In the genomic region with DNA sequence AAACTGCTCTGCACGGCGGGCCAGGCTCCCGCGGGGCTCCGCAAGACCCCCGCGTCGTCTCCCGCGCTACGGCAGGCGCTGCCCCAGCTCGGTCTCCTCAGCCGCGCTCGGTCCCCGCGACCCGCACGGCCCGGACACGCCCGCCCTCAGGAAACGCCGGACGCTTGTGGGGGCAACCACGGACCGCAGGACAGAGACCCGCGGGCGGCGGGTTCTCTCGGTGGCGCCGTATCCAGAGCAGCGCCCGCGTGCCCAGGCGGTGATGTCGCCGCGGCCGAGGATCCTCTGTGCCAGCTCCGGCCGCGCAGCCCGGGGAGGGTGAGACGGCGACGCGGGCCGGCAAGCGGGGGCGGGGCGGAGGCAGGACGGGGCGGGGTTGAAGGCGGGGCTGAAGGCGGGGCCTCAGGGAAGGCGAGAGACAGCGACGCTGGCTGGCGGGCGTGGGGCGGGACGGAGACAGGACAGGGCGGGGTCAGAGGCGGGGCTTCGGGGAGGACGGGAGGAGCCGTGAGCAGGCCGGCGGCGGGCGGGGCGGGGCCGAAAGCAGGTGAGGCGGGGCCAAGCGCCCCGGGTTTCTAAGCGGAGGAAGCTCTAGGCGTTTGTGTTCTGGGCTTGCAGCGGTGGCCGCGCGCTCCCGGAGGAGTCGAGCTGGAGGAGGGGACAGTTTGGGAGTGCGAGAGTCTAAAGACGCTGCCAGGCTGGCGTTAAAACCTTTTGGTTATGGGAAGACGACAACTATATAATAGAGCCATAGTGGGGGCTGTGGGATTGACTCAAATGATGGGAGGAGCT, we compare ENCODE assay signal across 8 cellular contexts. TPM values are rescaled to one million over a fixed set of nuclear protein-coding genes. Genes with fewer than 3 reads are reported as not detected.
DNase-seq lines count a peak whose midpoint lies in the region; ATAC-seq, FAIRE-seq and TF ChIP-seq lines count a peak whose summit lies in the region.

A gene (minus strand): TSS at position 289 of the 792 bp plus-strand sequence. CDS start 2,112 bp downstream, outside the sequence.

- H3K9ac ChIP-seq in adipocyte (ENCODE audit: low read length) = peak within 1 kb of the TSS; percentile 95

- peak; percentile 93 to 97 (median 96) for ATAC-seq in pancreas
- peak; percentile 97 for ATAC-seq in thoracic aorta (ENCODE audit: insufficient number of reproducible peaks, low FRiP score, low read depth)

- peak within 1 kb of the TSS; percentile 80 for H3K4me3 ChIP-seq in HFF-Myc (replicated peaks; ENCODE audit: low read depth, low read length)
- H3K4me3 ChIP-seq in adipocyte (ENCODE audit: low read length) = peak within 1 kb of the TSS; percentile 94
- H3K4me3 ChIP-seq in cardiac muscle cell = peak within 1 kb of the TSS; percentile 69
- peak within 1 kb of the TSS; percentile 74 to 83 (median 76) for H3K4me3 ChIP-seq in pancreas
- peak within 1 kb of the TSS; percentile 89 for H3K4me3 ChIP-seq in thoracic aorta

- TF ChIP-seq CTCF in HFF-Myc (IDR thresholded peaks at IDR 0.05; ENCODE audit: low read depth, low read length, missing control alignments) (no peak), cardiac muscle cell (IDR thresholded peaks at IDR 0.05; ENCODE audit: low read depth, low read length) (no peak), pancreas (IDR thresholded peaks at IDR 0.05) (no peak), thoracic aorta (IDR thresholded peaks at IDR 0.05) (no peak)

- WGBS in pancreas, 2 donors = 1% methylated on average over 84 to 92 of the region's 92 CpGs

- peaks cover 21% of the 10 kb centered on the region for H3K36me3 ChIP-seq in adipocyte (ENCODE audit: control insufficient read depth, insufficient read depth, low read length, severe bottlenecking)
- H3K36me3 ChIP-seq in cardiac muscle cell = no peaks in the 10 kb centered on the region
- H3K36me3 ChIP-seq in pancreas = no peaks in the 10 kb centered on the region
- no peaks in the 10 kb centered on the region for H3K36me3 ChIP-seq in thoracic aorta

- intact Hi-C loops in pancreas (cut with DNase I) = no loop called here

- H3K4me1 ChIP-seq in adipocyte (ENCODE audit: control insufficient read depth, insufficient read depth, low read length) (peaks cover 43% of the 10 kb centered on the region), cardiac muscle cell (ENCODE audit: low read depth) (no peaks in the 10 kb centered on the region), pancreas (peaks cover 0 to 7% (median 3%) of the 10 kb centered on the region in 3 donors), thoracic aorta (ENCODE audit: control insufficient read depth in 1 of 2, low read depth in 2 of 2) (peaks cover 9 to 25% of the 10 kb centered on the region in 2 donors)

- no peak for FAIRE-seq in pancreas (lab: Jason Lieb, UNC)

- H3K27ac ChIP-seq in cardiac muscle cell = peak within 1 kb of the TSS; percentile 13
- peak within 1 kb of the TSS; percentile 78 to 87 (median 80) for H3K27ac ChIP-seq in pancreas
- peak within 1 kb of the TSS; percentile 88 to 89 for H3K27ac ChIP-seq in thoracic aorta

- DNase-seq in GF-D8 (lab: John Stamatoyannopoulos, UW) = peak; percentile 69
- DNase-seq in HFF-Myc (ENCODE audit: extremely low read depth, low read depth) = peak; percentile 62
- DNase-seq in MV-4-11 (lab: John Stamatoyannopoulos, UW) = peak; percentile 77
- peak; percentile 81 for DNase-seq in SW480 (ENCODE audit: low spot score)
- peak; percentile 99 for DNase-seq in adipocyte (ENCODE audit: low read depth)
- DNase-seq in cardiac muscle cell (ENCODE audit: low read depth in 1 of 2, low spot score in 1 of 2) = peak; percentile 98
- DNase-seq in pancreas = peak; percentile 97 to 100 (median 99)
- DNase-seq in thoracic aorta (ENCODE audit: low spot score) = peak; percentile 89

- no peaks in the 10 kb centered on the region for H3K9me3 ChIP-seq in adipocyte (ENCODE audit: control insufficient read depth, low read length)
- H3K9me3 ChIP-seq in cardiac muscle cell (ENCODE audit: low read depth) = no peaks in the 10 kb centered on the region
- no peaks in the 10 kb centered on the region for H3K9me3 ChIP-seq in pancreas
- no peaks in the 10 kb centered on the region for H3K9me3 ChIP-seq in thoracic aorta

- no peaks in the 10 kb centered on the region for H3K27me3 ChIP-seq in adipocyte (replicated peaks; ENCODE audit: control insufficient read depth, insufficient read depth, low read length)
- H3K27me3 ChIP-seq in cardiac muscle cell = no peaks in the 10 kb centered on the region
- H3K27me3 ChIP-seq in pancreas = no peaks in the 10 kb centered on the region
- no peaks in the 10 kb centered on the region for H3K27me3 ChIP-seq in thoracic aorta (replicated peaks; ENCODE audit: insufficient read depth)

RNA-seq across cellular contexts. Expression of the gene that starts here (rescaled TPM):
- total RNA-seq in cardiac muscle cell (0.99 and 1.2 TPM in 2 replicates), pancreas (1 to 10 TPM; 1.9 to 4.7 (median 2.5) TPM), thoracic aorta (10 to 100 TPM; 34.1 to 38.5 TPM)
- polyA plus RNA-seq in cardiac muscle cell (0.26 and 0.54 TPM in 2 replicates), pancreas (1 to 10 TPM in 1 of 2 donors, under 1 TPM in 1; 0.65 to 1.9 TPM)

Comparison
In these comparisons a context has a peak if more than half of its experiments do, and no peak if none do; other contexts are left out.
1. Peak in every context shown above with its lines: DNase-seq, ATAC-seq, H3K4me3 ChIP-seq and H3K27ac ChIP-seq.
2. RNA of the gene that starts here (total RNA-seq): 34.1 to 38.5 TPM in thoracic aorta; 1.9 to 4.7 TPM in pancreas and 0.99 to 1.2 TPM in cardiac muscle cell; every median in the first group is over 4 times any median in the second.
3. H3K27ac ChIP-seq: peak in every context shown above with its lines; median percentile 88 in thoracic aorta; 80 in pancreas; 13 in cardiac muscle cell.